1 cellular context compared by ENCODE assay signal in the genomic region with DNA sequence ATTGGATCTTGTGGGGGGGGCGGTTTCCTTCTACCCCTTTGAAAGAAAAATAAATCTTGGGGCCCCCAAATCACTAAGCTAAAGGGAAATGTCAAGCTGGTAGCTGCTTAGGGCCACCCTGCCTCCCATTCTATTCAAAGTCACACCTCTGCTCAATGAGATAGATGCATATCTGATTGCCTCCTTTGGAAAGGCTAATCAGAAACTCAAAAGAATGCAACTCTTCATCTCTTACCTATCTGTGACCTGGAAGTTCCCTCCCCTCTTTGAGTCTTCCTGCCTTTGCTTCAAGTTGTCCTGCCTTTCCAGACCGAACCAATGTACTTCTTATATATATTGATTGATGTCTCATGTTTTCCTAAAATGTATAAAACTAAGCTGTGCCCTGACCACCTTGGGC.
TF ChIP-seq lines count a peak whose summit lies in the region.

No MANE protein-coding gene starts in this region.

TF ChIP-seq in GM23338, 12 proteins besides CTCF, POLR2A, EP300 and RAD21 (continued from another document):
- no peak for TF ChIP-seq ZNF462 (CRISPR knock-in tag; IDR thresholded peaks at IDR 0.05)
- TF ChIP-seq POLR2AphosphoS5 (IDR thresholded peaks at IDR 0.05; ENCODE audit: low read depth), result no peak
- TF ChIP-seq CREB1 (CRISPR knock-in tag; IDR thresholded peaks at IDR 0.05; ENCODE audit: low read depth), result no peak
- no peak for TF ChIP-seq ZNF114 (CRISPR knock-in tag; IDR thresholded peaks at IDR 0.05)
- TF ChIP-seq, protein P1, sequence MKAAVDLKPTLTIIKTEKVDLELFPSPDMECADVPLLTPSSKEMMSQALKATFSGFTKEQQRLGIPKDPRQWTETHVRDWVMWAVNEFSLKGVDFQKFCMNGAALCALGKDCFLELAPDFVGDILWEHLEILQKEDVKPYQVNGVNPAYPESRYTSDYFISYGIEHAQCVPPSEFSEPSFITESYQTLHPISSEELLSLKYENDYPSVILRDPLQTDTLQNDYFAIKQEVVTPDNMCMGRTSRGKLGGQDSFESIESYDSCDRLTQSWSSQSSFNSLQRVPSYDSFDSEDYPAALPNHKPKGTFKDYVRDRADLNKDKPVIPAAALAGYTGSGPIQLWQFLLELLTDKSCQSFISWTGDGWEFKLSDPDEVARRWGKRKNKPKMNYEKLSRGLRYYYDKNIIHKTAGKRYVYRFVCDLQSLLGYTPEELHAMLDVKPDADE (IDR thresholded peaks at IDR 0.05), result no peak
